Comparison of ENCODE assay signal across 9 cellular contexts in genomic region chr2:162475661-162476060, GRCh38.
DNase-seq lines count a peak whose midpoint lies in the region; ATAC-seq and FAIRE-seq lines count a peak whose summit lies in the region.
"Had no signal": no experiment of that assay in that cellular context is flagged by ENCODE, and none has a peak within 500 bp of the region (broad histone marks: within the 10 kb centered on the region; RNA-seq: fewer than 3 reads in every experiment).

No MANE protein-coding gene starts in this region.

- H3K4me1 ChIP-seq in mesenchymal stem cell (ENCODE audit: control insufficient read depth, insufficient read depth, low read depth, low read length), result peaks cover 2% of the 10 kb centered on the region

- no peak for FAIRE-seq in GM19239 (lab: Jason Lieb, UNC)

- H3K27ac Mint-ChIP-seq in naive thymus-derived CD8-positive, alpha-beta T cell, result no peak overlapping the region
- H3K27ac Mint-ChIP-seq in effector memory CD8-positive, alpha-beta T cell, result no peak overlapping the region
- H3K27ac Mint-ChIP-seq: activated naive CD8-positive, alpha-beta T cell treated with anti-CD3 and anti-CD28 coated beads, Interleukin-2, amount 10 ng/mL, durations not matched to agents 7 days and 5 days had no signal

- no peak overlapping the region for H2BK15ac ChIP-seq in mesenchymal stem cell (ENCODE audit: low read depth, poor library complexity, severe bottlenecking)

- 10% methylated on average over 1 of the region's 1 CpG for WGBS in mesenchymal stem cell

- H3K4me3 Mint-ChIP-seq in naive thymus-derived CD8-positive, alpha-beta T cell, result no peak overlapping the region
- no peak overlapping the region for H3K4me3 Mint-ChIP-seq in effector memory CD8-positive, alpha-beta T cell
- H3K4me3 Mint-ChIP-seq: activated naive CD8-positive, alpha-beta T cell treated with anti-CD3 and anti-CD28 coated beads, Interleukin-2, amount 10 ng/mL, durations not matched to agents 7 days and 5 days had no signal

- no peak overlapping the region for H2BK5ac ChIP-seq in mesenchymal stem cell (ENCODE audit: low read depth, low read length, poor library complexity, severe bottlenecking)

- no peak for ATAC-seq in naive thymus-derived CD8-positive, alpha-beta T cell
- no peak for ATAC-seq in effector memory CD8-positive, alpha-beta T cell (replicated peaks)

- H3K4me1 Mint-ChIP-seq in naive thymus-derived CD8-positive, alpha-beta T cell, result no peaks in the 10 kb centered on the region
- no peaks in the 10 kb centered on the region for H3K4me1 Mint-ChIP-seq in effector memory CD8-positive, alpha-beta T cell (ENCODE audit: low read depth in 2 of 2)
- H3K4me1 Mint-ChIP-seq: activated naive CD8-positive, alpha-beta T cell treated with anti-CD3 and anti-CD28 coated beads, Interleukin-2, amount 10 ng/mL, durations not matched to agents 7 days and 5 days had no signal

- peaks cover 0 to 5% (median 0%) of the 10 kb centered on the region in 3 donors for H3K36me3 Mint-ChIP-seq in naive thymus-derived CD8-positive, alpha-beta T cell
- no peaks in the 10 kb centered on the region for H3K36me3 Mint-ChIP-seq in effector memory CD8-positive, alpha-beta T cell (ENCODE audit: insufficient read depth)
- H3K36me3 Mint-ChIP-seq: activated naive CD8-positive, alpha-beta T cell treated with anti-CD3 and anti-CD28 coated beads, Interleukin-2, amount 10 ng/mL, durations not matched to agents 7 days and 5 days had no signal

- H3K79me1 ChIP-seq in mesenchymal stem cell (replicated peaks; ENCODE audit: low read length, poor library complexity, severe bottlenecking), result no peaks in the 10 kb centered on the region

- no peaks in the 10 kb centered on the region for H3K27me3 ChIP-seq in mesenchymal stem cell (ENCODE audit: control insufficient read depth in 1 of 2, insufficient read depth in 1 of 2, low read length in 2 of 2)

- no peak overlapping the region for H3K27ac ChIP-seq in mesenchymal stem cell (ENCODE audit: low read length, poor library complexity, severe bottlenecking)

- DNase-seq in ELR (ENCODE audit: low read depth) (peak; percentile 51), M059J (ENCODE audit: low read depth) (peak; percentile 47), SHP77 (lab: John Stamatoyannopoulos, UW) (peak; percentile 87 to 88), mesenchymal stem cell (peak; percentile 36), GM19239 (ENCODE audit: insufficient read length, low spot score) (no peak)
- no peak for DNase-seq in activated T-cell treated with anti-CD3 and anti-CD28 coated beads, Interleukin-2, amount 50 U/mL, for 1 hour
- DNase-seq in naive thymus-derived CD8-positive, alpha-beta T cell, result no peak
- no peak for DNase-seq in effector memory CD8-positive, alpha-beta T cell
- DNase-seq: activated naive CD8-positive, alpha-beta T cell treated with anti-CD3 and anti-CD28 coated beads, Interleukin-2, amount 10 ng/mL, durations not matched to agents 7 days and 5 days had no signal

- H2AFZ ChIP-seq in mesenchymal stem cell (ENCODE audit: low read depth, low read length), result no peak overlapping the region

- no peak overlapping the region for H2BK12ac ChIP-seq in mesenchymal stem cell (ENCODE audit: low read length in 2 of 2)

- H3K4ac ChIP-seq in mesenchymal stem cell (ENCODE audit: low read depth in 1 of 2, low read length in 2 of 2), result no peak overlapping the region

- peak overlapping the region in 1 of 2 experiments; percentile 21 for H3K18ac ChIP-seq in mesenchymal stem cell (ENCODE audit: low read depth in 1 of 2, low read length in 2 of 2)

- peaks cover 0 to 15% (median 2%) of the 10 kb centered on the region in 5 donors for H3K27me3 Mint-ChIP-seq in naive thymus-derived CD8-positive, alpha-beta T cell
- no peaks in the 10 kb centered on the region for H3K27me3 Mint-ChIP-seq in effector memory CD8-positive, alpha-beta T cell

- no peaks in the 10 kb centered on the region for H3K36me3 ChIP-seq in mesenchymal stem cell (ENCODE audit: control insufficient read depth in 1 of 2, insufficient read depth in 2 of 2, low read depth in 1 of 2, low read length in 2 of 2)

- no peak overlapping the region for H2AK5ac ChIP-seq in mesenchymal stem cell (ENCODE audit: low read length, severe bottlenecking)

- POLR2A ChIA-PET in naive thymus-derived CD8-positive, alpha-beta T cell (lab: Charles Lee), result no interaction called here

- no peak overlapping the region for H3K4me3 ChIP-seq in mesenchymal stem cell (ENCODE audit: insufficient read depth in 1 of 2, low read depth in 1 of 2, low read length in 2 of 2)

- H4K91ac ChIP-seq in mesenchymal stem cell (ENCODE audit: low read length), result no peak overlapping the region

- peaks cover 0 to 7% (median 2%) of the 10 kb centered on the region in 9 donors for H3K9me3 Mint-ChIP-seq in naive thymus-derived CD8-positive, alpha-beta T cell
- H3K9me3 Mint-ChIP-seq in effector memory CD8-positive, alpha-beta T cell, result peaks cover 0 to 4% of the 10 kb centered on the region in 2 donors

- no peak overlapping the region for H3K4me2 ChIP-seq in mesenchymal stem cell (ENCODE audit: low read length, poor library complexity, severe bottlenecking)

- H3K23ac ChIP-seq in mesenchymal stem cell (ENCODE audit: low read length in 2 of 2), result no peak overlapping the region

- H3K9me3 ChIP-seq in mesenchymal stem cell (ENCODE audit: control insufficient read depth, low read length), result no peaks in the 10 kb centered on the region

- no peak overlapping the region for H3K9ac ChIP-seq in mesenchymal stem cell (ENCODE audit: low read length)

- no peak overlapping the region for H2BK120ac ChIP-seq in mesenchymal stem cell (ENCODE audit: low read depth, low read length)

- no peak overlapping the region for H3K14ac ChIP-seq in mesenchymal stem cell (ENCODE audit: low read length in 2 of 2)

- no peak overlapping the region for H4K8ac ChIP-seq in mesenchymal stem cell (ENCODE audit: low read length)

Comparison
In these comparisons a context has a peak if more than half of its experiments do, and no peak if none do; other contexts are left out.
1. DNase-seq: peak in ELR (single experiment), M059J (single experiment), SHP77 (2 of 2) and mesenchymal stem cell (single experiment); none in activated T-cell treated with anti-CD3 and anti-CD28 coated beads, Interleukin-2, amount 50 U/mL, for 1 hour (single experiment), naive thymus-derived CD8-positive, alpha-beta T cell (0 of 10), GM19239 (single experiment) and effector memory CD8-positive, alpha-beta T cell (0 of 3).